ENCODE assay signal across 1 cellular context in the genomic region with DNA sequence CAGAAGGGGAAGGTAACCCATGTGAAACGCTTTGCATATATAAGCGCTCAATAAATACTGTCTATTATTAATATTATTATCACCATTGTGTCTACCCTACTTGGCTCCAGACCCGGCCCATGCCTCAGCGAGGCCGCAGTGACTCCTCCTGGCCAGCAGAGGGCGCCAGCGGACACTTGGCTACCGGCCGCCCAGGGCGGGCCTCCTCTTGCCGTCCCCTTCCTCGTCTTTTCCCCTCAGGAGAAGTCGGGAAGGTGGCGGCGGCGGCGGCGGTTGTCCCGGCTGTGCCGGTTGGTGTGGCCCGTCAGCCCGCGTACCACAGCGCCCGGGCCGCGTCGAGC.
A peak's percentile ranks its signal among the peaks of the same experiment; 100 is the strongest.
TF ChIP-seq lines count a peak whose summit lies in the region.

A gene with protein sequence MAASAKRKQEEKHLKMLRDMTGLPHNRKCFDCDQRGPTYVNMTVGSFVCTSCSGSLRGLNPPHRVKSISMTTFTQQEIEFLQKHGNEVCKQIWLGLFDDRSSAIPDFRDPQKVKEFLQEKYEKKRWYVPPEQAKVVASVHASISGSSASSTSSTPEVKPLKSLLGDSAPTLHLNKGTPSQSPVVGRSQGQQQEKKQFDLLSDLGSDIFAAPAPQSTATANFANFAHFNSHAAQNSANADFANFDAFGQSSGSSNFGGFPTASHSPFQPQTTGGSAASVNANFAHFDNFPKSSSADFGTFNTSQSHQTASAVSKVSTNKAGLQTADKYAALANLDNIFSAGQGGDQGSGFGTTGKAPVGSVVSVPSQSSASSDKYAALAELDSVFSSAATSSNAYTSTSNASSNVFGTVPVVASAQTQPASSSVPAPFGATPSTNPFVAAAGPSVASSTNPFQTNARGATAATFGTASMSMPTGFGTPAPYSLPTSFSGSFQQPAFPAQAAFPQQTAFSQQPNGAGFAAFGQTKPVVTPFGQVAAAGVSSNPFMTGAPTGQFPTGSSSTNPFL (plus strand): TSS at position 233 of the 341 bp plus-strand sequence. CDS start 266 bp downstream, outside the sequence.

TF ChIP-seq in HepG2, 621 proteins besides CTCF, POLR2A, EP300 and RAD21 (continued from another document and continues in another):
- 0 out of 2 replicates have a peak, but pooled peaks have one; percentile 11 for TF ChIP-seq ZKSCAN1 (IDR thresholded peaks at IDR 0.05; ENCODE audit: low read length)
- TF ChIP-seq GABPA (IDR thresholded peaks at IDR 0.05; ENCODE audit: low read depth, low read length), result peak; percentile 38
- peak; percentile 76 for TF ChIP-seq GABPA (CRISPR knock-in tag; IDR thresholded peaks at IDR 0.05; ENCODE audit: low read depth)
- peak; percentile 28; the same call in 1 of the 2 replicates for TF ChIP-seq SOX13 (IDR thresholded peaks at IDR 0.05)
- peak in 1 of 2 experiments; percentile 60; a peak in 2 of 4 replicates for TF ChIP-seq SOX13 (CRISPR knock-in tag; conservative IDR thresholded peaks at IDR 0.05 in 1 of 2, IDR thresholded peaks at IDR 0.05 in 1 of 2)
- 0 out of 2 replicates have a peak, but pooled peaks have one; percentile 52 for TF ChIP-seq ZNF333 (CRISPR knock-in tag; IDR thresholded peaks at IDR 0.05; ENCODE audit: borderline replicate concordance)
- TF ChIP-seq HOXA7 (CRISPR knock-in tag; IDR thresholded peaks at IDR 0.05), result no peak
- peak; percentile 80; the same call in 1 of the 2 replicates for TF ChIP-seq PRMT3 (CRISPR knock-in tag; IDR thresholded peaks at IDR 0.05; ENCODE audit: borderline replicate concordance, low read depth)
- 0 out of 2 replicates have a peak, but pooled peaks have one; percentile 79 for TF ChIP-seq SSRP1 (CRISPR knock-in tag; IDR thresholded peaks at IDR 0.05)
- peak; percentile 74; the same call in 1 of the 2 replicates for TF ChIP-seq KDM5A (IDR thresholded peaks at IDR 0.05; ENCODE audit: borderline replicate concordance, low read length)
- TF ChIP-seq, protein P1, sequence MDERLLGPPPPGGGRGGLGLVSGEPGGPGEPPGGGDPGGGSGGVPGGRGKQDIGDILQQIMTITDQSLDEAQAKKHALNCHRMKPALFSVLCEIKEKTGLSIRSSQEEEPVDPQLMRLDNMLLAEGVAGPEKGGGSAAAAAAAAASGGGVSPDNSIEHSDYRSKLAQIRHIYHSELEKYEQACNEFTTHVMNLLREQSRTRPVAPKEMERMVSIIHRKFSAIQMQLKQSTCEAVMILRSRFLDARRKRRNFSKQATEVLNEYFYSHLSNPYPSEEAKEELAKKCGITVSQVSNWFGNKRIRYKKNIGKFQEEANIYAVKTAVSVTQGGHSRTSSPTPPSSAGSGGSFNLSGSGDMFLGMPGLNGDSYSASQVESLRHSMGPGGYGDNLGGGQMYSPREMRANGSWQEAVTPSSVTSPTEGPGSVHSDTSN (CRISPR knock-in tag; IDR thresholded peaks at IDR 0.05), result no peak
- peak; percentile 92 for TF ChIP-seq ZFY (CRISPR knock-in tag; IDR thresholded peaks at IDR 0.05)
- TF ChIP-seq MAFF (IDR thresholded peaks at IDR 0.05; ENCODE audit: low read depth, low read length), result no peak
- TF ChIP-seq, protein P2, sequence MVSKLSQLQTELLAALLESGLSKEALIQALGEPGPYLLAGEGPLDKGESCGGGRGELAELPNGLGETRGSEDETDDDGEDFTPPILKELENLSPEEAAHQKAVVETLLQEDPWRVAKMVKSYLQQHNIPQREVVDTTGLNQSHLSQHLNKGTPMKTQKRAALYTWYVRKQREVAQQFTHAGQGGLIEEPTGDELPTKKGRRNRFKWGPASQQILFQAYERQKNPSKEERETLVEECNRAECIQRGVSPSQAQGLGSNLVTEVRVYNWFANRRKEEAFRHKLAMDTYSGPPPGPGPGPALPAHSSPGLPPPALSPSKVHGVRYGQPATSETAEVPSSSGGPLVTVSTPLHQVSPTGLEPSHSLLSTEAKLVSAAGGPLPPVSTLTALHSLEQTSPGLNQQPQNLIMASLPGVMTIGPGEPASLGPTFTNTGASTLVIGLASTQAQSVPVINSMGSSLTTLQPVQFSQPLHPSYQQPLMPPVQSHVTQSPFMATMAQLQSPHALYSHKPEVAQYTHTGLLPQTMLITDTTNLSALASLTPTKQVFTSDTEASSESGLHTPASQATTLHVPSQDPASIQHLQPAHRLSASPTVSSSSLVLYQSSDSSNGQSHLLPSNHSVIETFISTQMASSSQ (IDR thresholded peaks at IDR 0.05; ENCODE audit: low read depth), result no peak
- TF ChIP-seq, protein P2 (CRISPR knock-in tag; IDR thresholded peaks at IDR 0.05; ENCODE audit: borderline replicate concordance), result 0 out of 2 replicates have a peak, but pooled peaks have one; percentile 43
- no peak for TF ChIP-seq CC2D1A (CRISPR knock-in tag; IDR thresholded peaks at IDR 0.05)
- TF ChIP-seq ZMYM2 (CRISPR knock-in tag; IDR thresholded peaks at IDR 0.05), result 0 out of 2 replicates have a peak, but pooled peaks have one; percentile 23
- TF ChIP-seq NAIF1 (CRISPR knock-in tag; IDR thresholded peaks at IDR 0.05; ENCODE audit: borderline replicate concordance), result no peak
- TF ChIP-seq SMAD1 (CRISPR knock-in tag; IDR thresholded peaks at IDR 0.05; ENCODE audit: borderline replicate concordance, low read depth), result 0 out of 2 replicates have a peak, but pooled peaks have one; percentile 51
- TF ChIP-seq, protein P3, sequence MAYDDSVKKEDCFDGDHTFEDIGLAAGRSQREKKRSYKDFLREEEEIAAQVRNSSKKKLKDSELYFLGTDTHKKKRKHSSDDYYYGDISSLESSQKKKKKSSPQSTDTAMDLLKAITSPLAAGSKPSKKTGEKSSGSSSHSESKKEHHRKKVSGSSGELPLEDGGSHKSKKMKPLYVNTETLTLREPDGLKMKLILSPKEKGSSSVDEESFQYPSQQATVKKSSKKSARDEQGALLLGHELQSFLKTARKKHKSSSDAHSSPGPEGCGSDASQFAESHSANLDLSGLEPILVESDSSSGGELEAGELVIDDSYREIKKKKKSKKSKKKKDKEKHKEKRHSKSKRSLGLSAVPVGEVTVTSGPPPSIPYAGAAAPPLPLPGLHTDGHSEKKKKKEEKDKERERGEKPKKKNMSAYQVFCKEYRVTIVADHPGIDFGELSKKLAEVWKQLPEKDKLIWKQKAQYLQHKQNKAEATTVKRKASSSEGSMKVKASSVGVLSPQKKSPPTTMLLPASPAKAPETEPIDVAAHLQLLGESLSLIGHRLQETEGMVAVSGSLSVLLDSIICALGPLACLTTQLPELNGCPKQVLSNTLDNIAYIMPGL (CRISPR knock-in tag; IDR thresholded peaks at IDR 0.05; ENCODE audit: borderline replicate concordance in 1 of 2, low read depth in 1 of 2), result peak; percentile 96 to 98
- TF ChIP-seq, protein P4, sequence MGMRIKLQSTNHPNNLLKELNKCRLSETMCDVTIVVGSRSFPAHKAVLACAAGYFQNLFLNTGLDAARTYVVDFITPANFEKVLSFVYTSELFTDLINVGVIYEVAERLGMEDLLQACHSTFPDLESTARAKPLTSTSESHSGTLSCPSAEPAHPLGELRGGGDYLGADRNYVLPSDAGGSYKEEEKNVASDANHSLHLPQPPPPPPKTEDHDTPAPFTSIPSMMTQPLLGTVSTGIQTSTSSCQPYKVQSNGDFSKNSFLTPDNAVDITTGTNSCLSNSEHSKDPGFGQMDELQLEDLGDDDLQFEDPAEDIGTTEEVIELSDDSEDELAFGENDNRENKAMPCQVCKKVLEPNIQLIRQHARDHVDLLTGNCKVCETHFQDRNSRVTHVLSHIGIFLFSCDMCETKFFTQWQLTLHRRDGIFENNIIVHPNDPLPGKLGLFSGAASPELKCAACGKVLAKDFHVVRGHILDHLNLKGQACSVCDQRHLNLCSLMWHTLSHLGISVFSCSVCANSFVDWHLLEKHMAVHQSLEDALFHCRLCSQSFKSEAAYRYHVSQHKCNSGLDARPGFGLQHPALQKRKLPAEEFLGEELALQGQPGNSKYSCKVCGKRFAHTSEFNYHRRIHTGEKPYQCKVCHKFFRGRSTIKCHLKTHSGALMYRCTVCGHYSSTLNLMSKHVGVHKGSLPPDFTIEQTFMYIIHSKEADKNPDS (CRISPR knock-in tag; IDR thresholded peaks at IDR 0.05), result no peak
- no peak for TF ChIP-seq EHMT2 (IDR thresholded peaks at IDR 0.05; ENCODE audit: borderline replicate concordance, low read depth, low read length)
- TF ChIP-seq ZNF274 (CRISPR knock-in tag; IDR thresholded peaks at IDR 0.05), result 0 out of 2 replicates have a peak, but pooled peaks have one; percentile 47
- TF ChIP-seq ZNF749 (CRISPR knock-in tag; IDR thresholded peaks at IDR 0.05; ENCODE audit: borderline replicate concordance), result no peak
- TF ChIP-seq FOXJ3 (CRISPR knock-in tag; IDR thresholded peaks at IDR 0.05; ENCODE audit: borderline replicate concordance), result peak; percentile 33; the same call in 1 of the 2 replicates
- TF ChIP-seq, protein P5, sequence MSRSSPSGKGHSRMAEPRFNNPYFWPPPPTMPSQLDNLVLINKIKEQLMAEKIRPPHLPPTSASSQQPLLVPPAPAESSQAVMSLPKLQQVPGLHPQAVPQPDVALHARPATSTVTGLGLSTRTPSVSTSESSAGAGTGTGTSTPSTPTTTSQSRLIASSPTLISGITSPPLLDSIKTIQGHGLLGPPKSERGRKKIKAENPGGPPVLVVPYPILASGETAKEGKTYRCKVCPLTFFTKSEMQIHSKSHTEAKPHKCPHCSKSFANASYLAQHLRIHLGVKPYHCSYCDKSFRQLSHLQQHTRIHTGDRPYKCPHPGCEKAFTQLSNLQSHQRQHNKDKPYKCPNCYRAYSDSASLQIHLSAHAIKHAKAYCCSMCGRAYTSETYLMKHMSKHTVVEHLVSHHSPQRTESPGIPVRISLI (CRISPR knock-in tag; IDR thresholded peaks at IDR 0.05; ENCODE audit: borderline replicate concordance), result peak; percentile 60; the same call in 1 of the 2 replicates
- TF ChIP-seq FOSL1 (CRISPR knock-in tag; IDR thresholded peaks at IDR 0.05; ENCODE audit: borderline replicate concordance), result no peak
- TF ChIP-seq ZNF350 (CRISPR knock-in tag; IDR thresholded peaks at IDR 0.05; ENCODE audit: borderline replicate concordance, low read depth), result peak; percentile 75; the same call in 1 of the 2 replicates
- 0 out of 2 replicates have a peak, but pooled peaks have one; percentile 31 for TF ChIP-seq ZNF253 (CRISPR knock-in tag; IDR thresholded peaks at IDR 0.05; ENCODE audit: borderline replicate concordance)
- no peak for TF ChIP-seq SRSF9 (IDR thresholded peaks at IDR 0.05; ENCODE audit: borderline replicate concordance, insufficient read depth, low read depth, low read length, poor library complexity, severe bottlenecking)
- peak; percentile 89 for TF ChIP-seq THAP11 (CRISPR knock-in tag; IDR thresholded peaks at IDR 0.05)
- TF ChIP-seq PITX1 (CRISPR knock-in tag; IDR thresholded peaks at IDR 0.05), result no peak
- TF ChIP-seq, protein P6, sequence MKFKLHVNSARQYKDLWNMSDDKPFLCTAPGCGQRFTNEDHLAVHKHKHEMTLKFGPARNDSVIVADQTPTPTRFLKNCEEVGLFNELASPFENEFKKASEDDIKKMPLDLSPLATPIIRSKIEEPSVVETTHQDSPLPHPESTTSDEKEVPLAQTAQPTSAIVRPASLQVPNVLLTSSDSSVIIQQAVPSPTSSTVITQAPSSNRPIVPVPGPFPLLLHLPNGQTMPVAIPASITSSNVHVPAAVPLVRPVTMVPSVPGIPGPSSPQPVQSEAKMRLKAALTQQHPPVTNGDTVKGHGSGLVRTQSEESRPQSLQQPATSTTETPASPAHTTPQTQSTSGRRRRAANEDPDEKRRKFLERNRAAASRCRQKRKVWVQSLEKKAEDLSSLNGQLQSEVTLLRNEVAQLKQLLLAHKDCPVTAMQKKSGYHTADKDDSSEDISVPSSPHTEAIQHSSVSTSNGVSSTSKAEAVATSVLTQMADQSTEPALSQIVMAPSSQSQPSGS (CRISPR knock-in tag; IDR thresholded peaks at IDR 0.05), result peak; percentile 84
- TF ChIP-seq HOXA9 (CRISPR knock-in tag; IDR thresholded peaks at IDR 0.05; ENCODE audit: borderline replicate concordance), result no peak
- TF ChIP-seq BORCS8-MEF2B (CRISPR knock-in tag; IDR thresholded peaks at IDR 0.05), result peak; percentile 54
- peak; percentile 88 for TF ChIP-seq HOXA5 (CRISPR knock-in tag; IDR thresholded peaks at IDR 0.05)
- peak; percentile 91 for TF ChIP-seq POLR2G (IDR thresholded peaks at IDR 0.05; ENCODE audit: low read depth, low read length)
- TF ChIP-seq, protein P7, sequence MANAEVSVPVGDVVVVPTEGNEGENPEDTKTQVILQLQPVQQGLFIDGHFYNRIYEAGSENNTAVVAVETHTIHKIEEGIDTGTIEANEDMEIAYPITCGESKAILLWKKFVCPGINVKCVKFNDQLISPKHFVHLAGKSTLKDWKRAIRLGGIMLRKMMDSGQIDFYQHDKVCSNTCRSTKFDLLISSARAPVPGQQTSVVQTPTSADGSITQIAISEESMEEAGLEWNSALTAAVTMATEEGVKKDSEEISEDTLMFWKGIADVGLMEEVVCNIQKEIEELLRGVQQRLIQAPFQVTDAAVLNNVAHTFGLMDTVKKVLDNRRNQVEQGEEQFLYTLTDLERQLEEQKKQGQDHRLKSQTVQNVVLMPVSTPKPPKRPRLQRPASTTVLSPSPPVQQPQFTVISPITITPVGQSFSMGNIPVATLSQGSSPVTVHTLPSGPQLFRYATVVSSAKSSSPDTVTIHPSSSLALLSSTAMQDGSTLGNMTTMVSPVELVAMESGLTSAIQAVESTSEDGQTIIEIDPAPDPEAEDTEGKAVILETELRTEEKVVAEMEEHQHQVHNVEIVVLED (CRISPR knock-in tag; IDR thresholded peaks at IDR 0.05; ENCODE audit: borderline replicate concordance), result peak; percentile 88
